ENCODE assay signal across 21 cellular contexts in genomic region chr7:129047761-129048160, GRCh38.
"Had no signal": no experiment of that assay in that cellular context is flagged by ENCODE, and none has a peak within 500 bp of the region (broad histone marks: within the 10 kb centered on the region; RNA-seq: fewer than 3 reads in every experiment).

No MANE protein-coding gene starts in this region.

- ATAC-seq: gastrocnemius medialis; heart right ventricle; left colon; stimulated activated naive B cell treated with anti-CD40 and anti-IgM and Interleukin-4, amounts not matched to agents 10 μg/mL and 1 μg/mL and 100 μg/mL, for 72 hours had no signal

- H3K36me3 ChIP-seq: neural progenitor cell, thyroid gland had no signal

- DNase-seq: activated CD4-positive, alpha-beta T cell treated with anti-CD3 and anti-CD28 coated beads, Interleukin-2, amount 10 ng/mL, durations not matched to agents 7 days and 5 days; activated CD4-positive, CD25-positive, alpha-beta regulatory T cell; activated CD8-positive, alpha-beta memory T cell treated with anti-CD3 and anti-CD28 coated beads, Interleukin-2, amount 50 U/mL, for 48 hours; activated naive CD4-positive, alpha-beta T cell treated with Interleukin-2 at 50 U/mL for 16 hours; anterior cingulate cortex; gastrocnemius medialis; heart right ventricle; left colon; midbrain; stimulated activated CD4-positive, alpha-beta T cell treated with anti-CD3 and anti-CD28 coated beads, Interleukin-15, amount 100 ng/mL, for 24 hours; stimulated activated CD4-positive, alpha-beta T cell treated with anti-CD3 and anti-CD28 coated beads, Interleukin-4, amount 100 ng/mL, for 1 hour; stimulated activated naive B cell treated with anti-CD40 and anti-IgM and Interleukin-4, amounts not matched to agents 10 μg/mL and 1 μg/mL and 100 μg/mL, for 72 hours; T-helper 2 cell; thyroid gland had no signal

- H3K27ac ChIP-seq: epithelial cell of prostate, gastrocnemius medialis, heart right ventricle, neural progenitor cell, parathyroid adenoma, thyroid gland, vagina had no signal

- H3K9me3 ChIP-seq: gastrocnemius medialis, heart right ventricle, thyroid gland, vagina had no signal

- H3K4me3 ChIP-seq: gastrocnemius medialis, heart right ventricle, lung, neural progenitor cell, thyroid gland, vagina had no signal

- H3K27me3 ChIP-seq: gastrocnemius medialis, heart right ventricle, neural progenitor cell, thyroid gland, vagina had no signal

- H3K27me3 Mint-ChIP-seq: activated CD4-positive, alpha-beta T cell treated with anti-CD3 and anti-CD28 coated beads, Interleukin-2, amount 10 ng/mL, durations not matched to agents 7 days and 5 days; dendritic cell treated with granulocyte-macrophage colony-stimulating factor and Interleukin-4, amounts not matched to agents 40 ng/mL and 50 ng/mL, for 4 days; stimulated activated naive B cell treated with anti-CD40 and anti-IgM and Interleukin-4, amounts not matched to agents 10 μg/mL and 1 μg/mL and 100 μg/mL, for 72 hours had no signal

- H3K27ac Mint-ChIP-seq: activated T-helper 1 cell treated with anti-CD3 and anti-CD28 coated beads, Interleukin-12 subunit alpha, Interleukin-12 subunit beta, Interleukin-2, Interleukin-4 antibody, amounts not matched to agents 30 ng/mL and 10 ng/mL and 1 ng/mL, durations not matched to agents 14 hours and 24 hours and 36 hours; dendritic cell treated with granulocyte-macrophage colony-stimulating factor and Interleukin-4, amounts not matched to agents 40 ng/mL and 50 ng/mL, for 4 days; neural progenitor cell; stimulated activated naive B cell treated with anti-CD40 and anti-IgM and Interleukin-4, amounts not matched to agents 10 μg/mL and 1 μg/mL and 100 μg/mL, for 72 hours had no signal

- H3K4me3 Mint-ChIP-seq: activated CD4-positive, alpha-beta T cell treated with anti-CD3 and anti-CD28 coated beads, Interleukin-2, amount 10 ng/mL, durations not matched to agents 7 days and 5 days; activated T-helper 1 cell treated with anti-CD3 and anti-CD28 coated beads, Interleukin-12 subunit alpha, Interleukin-12 subunit beta, Interleukin-2, Interleukin-4 antibody, amounts not matched to agents 30 ng/mL and 10 ng/mL and 1 ng/mL, durations not matched to agents 14 hours and 24 hours and 36 hours; dendritic cell treated with granulocyte-macrophage colony-stimulating factor and Interleukin-4, amounts not matched to agents 40 ng/mL and 50 ng/mL, for 4 days; neural progenitor cell; stimulated activated naive B cell treated with anti-CD40 and anti-IgM and Interleukin-4, amounts not matched to agents 10 μg/mL and 1 μg/mL and 100 μg/mL, for 72 hours had no signal

- H3K9me3 Mint-ChIP-seq: activated CD4-positive, alpha-beta T cell treated with anti-CD3 and anti-CD28 coated beads, Interleukin-2, amount 10 ng/mL, durations not matched to agents 7 days and 5 days; activated T-helper 1 cell treated with anti-CD3 and anti-CD28 coated beads, Interleukin-12 subunit alpha, Interleukin-12 subunit beta, Interleukin-2, Interleukin-4 antibody, amounts not matched to agents 30 ng/mL and 10 ng/mL and 1 ng/mL, durations not matched to agents 14 hours and 24 hours and 36 hours; dendritic cell treated with granulocyte-macrophage colony-stimulating factor and Interleukin-4, amounts not matched to agents 40 ng/mL and 50 ng/mL, for 4 days; neural progenitor cell; stimulated activated naive B cell treated with anti-CD40 and anti-IgM and Interleukin-4, amounts not matched to agents 10 μg/mL and 1 μg/mL and 100 μg/mL, for 72 hours had no signal
